In the genomic region with DNA sequence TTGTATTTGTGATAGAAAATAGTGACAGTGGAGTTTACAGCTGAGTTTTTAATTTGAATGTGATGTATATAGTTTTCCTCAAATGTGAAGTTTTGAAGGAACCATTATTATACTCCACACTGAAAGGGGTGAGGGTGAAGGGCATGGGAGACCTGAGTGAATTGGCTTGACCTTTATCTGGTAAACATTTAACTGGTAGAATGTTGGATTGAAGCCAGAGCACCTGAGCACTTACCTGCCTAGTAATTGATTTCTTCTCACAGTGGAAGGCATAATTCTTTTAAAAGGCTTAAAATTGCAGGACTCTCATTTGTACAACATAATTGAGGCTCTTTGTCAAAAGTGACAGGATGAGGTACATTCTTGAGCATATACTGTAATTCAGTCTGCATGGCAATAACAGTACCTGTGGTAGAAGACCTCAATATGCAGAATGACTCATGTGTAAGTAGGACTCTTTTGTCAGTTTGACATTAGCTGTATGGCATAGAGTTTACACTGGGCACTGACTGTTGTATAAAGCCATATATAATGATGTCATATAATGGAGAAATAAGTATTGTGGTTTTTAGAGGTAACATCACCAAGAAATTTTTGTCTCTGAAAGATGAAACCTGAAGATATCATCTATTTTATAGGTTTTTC, we compare ENCODE assay signal across 11 cellular contexts.
DNase-seq lines count a peak whose midpoint lies in the region; ATAC-seq, FAIRE-seq and TF ChIP-seq lines count a peak whose summit lies in the region.
"Had no signal": no experiment of that assay in that cellular context is flagged by ENCODE, and none has a peak within 500 bp of the region (broad histone marks: within the 10 kb centered on the region; RNA-seq: fewer than 3 reads in every experiment).

No MANE protein-coding gene starts in this region.

- DNase-seq in bronchial epithelial cell (ENCODE audit: low read depth) (peak; percentile 29), mesenteric fat pad (ENCODE audit: low spot score) (no peak), frontal cortex (ENCODE audit: low spot score in 2 of 2) (no peak)
- no peak for DNase-seq in activated CD4-positive, alpha-beta T cell treated with anti-CD3 and anti-CD28 coated beads for 1 hour
- no peak for DNase-seq in activated CD4-positive, alpha-beta T cell treated with anti-CD3 and anti-CD28 coated beads, Interleukin-2, amount 50 U/mL, for 4 hours
- DNase-seq: colonic mucosa had no signal

- H3K9me3 ChIP-seq in HEK293 (ENCODE audit: control insufficient read depth, insufficient read depth, low read depth, low read length): no peaks in the 10 kb centered on the region
- H3K9me3 ChIP-seq: colonic mucosa, thoracic aorta had no signal

- no peak overlapping the region for H3K27ac ChIP-seq in HEK293 (ENCODE audit: extremely low read depth, low read depth, low read length)
- H3K27ac ChIP-seq: colonic mucosa, thoracic aorta had no signal

- 0 out of 2 replicates have a peak, but pooled peaks cover 4% of the 10 kb centered on the region for H3K4me1 ChIP-seq in HEK293 (ENCODE audit: control insufficient read depth, insufficient read depth, low read length)
- H3K4me1 ChIP-seq: colonic mucosa had no signal

- ATAC-seq in GM18519 (IDR thresholded peaks at IDR 0.05; ENCODE audit: low FRiP score, unreplicated experiment) (peak; percentile 94), HG03558 (IDR thresholded peaks at IDR 0.05; ENCODE audit: extremely low read depth, unreplicated experiment) (peak; percentile 91)
- ATAC-seq: GM23338 had no signal

- H3K4me3 ChIP-seq in HEK293 (ENCODE audit: low read depth, low read length) (no peak overlapping the region), bronchial epithelial cell (ENCODE audit: low read depth, low read length) (no peak overlapping the region)
- H3K4me3 ChIP-seq: colonic mucosa, GM23338, thoracic aorta had no signal

- H3K27me3 ChIP-seq in bronchial epithelial cell (ENCODE audit: control insufficient read depth, insufficient read depth, low read length): no peaks in the 10 kb centered on the region
- H3K27me3 ChIP-seq: colonic mucosa had no signal

- POLR2A ChIA-PET in HEK293 (lab: Yijun Ruan, JAX): interaction anchor here (0.6 kb wide), 1 partner anchor 316 kb away, joined by 4 read pairs; no protein-coding TSS in a partner anchor

- CTCF ChIA-PET in HEK293 (lab: Yijun Ruan, JAX): no interaction called here

- H3K36me3 ChIP-seq in HEK293 (ENCODE audit: control insufficient read depth in 2 of 2, insufficient read depth in 1 of 2, low read length in 2 of 2) (no peaks in the 10 kb centered on the region), bronchial epithelial cell (ENCODE audit: control insufficient read depth, insufficient read depth, low read length) (no peaks in the 10 kb centered on the region)
- H3K36me3 ChIP-seq: colonic mucosa, thoracic aorta had no signal

- peak; percentile 13 for FAIRE-seq in bronchial epithelial cell (lab: Jason Lieb, UNC)
- FAIRE-seq in frontal cortex (lab: Jason Lieb, UNC): no peak

- no peak for TF ChIP-seq CTCF in HEK293 (tag by site-specific recombination; IDR thresholded peaks at IDR 0.05)
- no peak for TF ChIP-seq CTCF in bronchial epithelial cell (IDR thresholded peaks at IDR 0.05; ENCODE audit: insufficient read depth, low read length, severe bottlenecking)

TF ChIP-seq in HEK293, 187 proteins besides CTCF, POLR2A, EP300 and RAD21 (continues in another document):
- TF ChIP-seq ZNF48 (tag by site-specific recombination; IDR thresholded peaks at IDR 0.05) (no peak), ZNF416 (tag by site-specific recombination; IDR thresholded peaks at IDR 0.05) (no peak), ZNF660 (tag by site-specific recombination; IDR thresholded peaks at IDR 0.05) (no peak), ZNF404 (tag by site-specific recombination; IDR thresholded peaks at IDR 0.05) (no peak), TRIM28 (IDR thresholded peaks at IDR 0.05; ENCODE audit: borderline replicate concordance, low read length) (no peak), ZNF629 (tag by site-specific recombination; IDR thresholded peaks at IDR 0.05) (peak; percentile 51), YY1 (tag by site-specific recombination; IDR thresholded peaks at IDR 0.05) (no peak), RBAK (tag by site-specific recombination; IDR thresholded peaks at IDR 0.05) (peak; percentile 80; the same call in 1 of the 2 replicates), ZNF571 (tag by site-specific recombination; IDR thresholded peaks at IDR 0.05) (no peak), ZNF366 (tag by site-specific recombination; conservative IDR thresholded peaks at IDR 0.05) (0 out of 2 replicates have a peak, but pooled peaks have one; percentile 25), ZNF544 (tag by site-specific recombination; IDR thresholded peaks at IDR 0.05) (no peak), ZNF354C (tag by site-specific recombination; IDR thresholded peaks at IDR 0.05; ENCODE audit: borderline replicate concordance, low read depth) (no peak), ZNF792 (tag by site-specific recombination; IDR thresholded peaks at IDR 0.05) (no peak), GLIS1 (tag by site-specific recombination; IDR thresholded peaks at IDR 0.05) (no peak), KLF8 (tag by site-specific recombination; IDR thresholded peaks at IDR 0.05) (peak; percentile 45; the same call in 1 of the 2 replicates), GLIS2 (tag by site-specific recombination; IDR thresholded peaks at IDR 0.05) (no peak)
- TF ChIP-seq, protein P1, sequence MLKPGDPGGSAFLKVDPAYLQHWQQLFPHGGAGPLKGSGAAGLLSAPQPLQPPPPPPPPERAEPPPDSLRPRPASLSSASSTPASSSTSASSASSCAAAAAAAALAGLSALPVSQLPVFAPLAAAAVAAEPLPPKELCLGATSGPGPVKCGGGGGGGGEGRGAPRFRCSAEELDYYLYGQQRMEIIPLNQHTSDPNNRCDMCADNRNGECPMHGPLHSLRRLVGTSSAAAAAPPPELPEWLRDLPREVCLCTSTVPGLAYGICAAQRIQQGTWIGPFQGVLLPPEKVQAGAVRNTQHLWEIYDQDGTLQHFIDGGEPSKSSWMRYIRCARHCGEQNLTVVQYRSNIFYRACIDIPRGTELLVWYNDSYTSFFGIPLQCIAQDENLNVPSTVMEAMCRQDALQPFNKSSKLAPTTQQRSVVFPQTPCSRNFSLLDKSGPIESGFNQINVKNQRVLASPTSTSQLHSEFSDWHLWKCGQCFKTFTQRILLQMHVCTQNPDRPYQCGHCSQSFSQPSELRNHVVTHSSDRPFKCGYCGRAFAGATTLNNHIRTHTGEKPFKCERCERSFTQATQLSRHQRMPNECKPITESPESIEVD (tag by site-specific recombination; IDR thresholded peaks at IDR 0.05): 0 out of 2 replicates have a peak, but pooled peaks have one; percentile 46
- TF ChIP-seq, protein P2, sequence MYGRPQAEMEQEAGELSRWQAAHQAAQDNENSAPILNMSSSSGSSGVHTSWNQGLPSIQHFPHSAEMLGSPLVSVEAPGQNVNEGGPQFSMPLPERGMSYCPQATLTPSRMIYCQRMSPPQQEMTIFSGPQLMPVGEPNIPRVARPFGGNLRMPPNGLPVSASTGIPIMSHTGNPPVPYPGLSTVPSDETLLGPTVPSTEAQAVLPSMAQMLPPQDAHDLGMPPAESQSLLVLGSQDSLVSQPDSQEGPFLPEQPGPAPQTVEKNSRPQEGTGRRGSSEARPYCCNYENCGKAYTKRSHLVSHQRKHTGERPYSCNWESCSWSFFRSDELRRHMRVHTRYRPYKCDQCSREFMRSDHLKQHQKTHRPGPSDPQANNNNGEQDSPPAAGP (tag by site-specific recombination; IDR thresholded peaks at IDR 0.05): no peak
- TF ChIP-seq, protein P3, sequence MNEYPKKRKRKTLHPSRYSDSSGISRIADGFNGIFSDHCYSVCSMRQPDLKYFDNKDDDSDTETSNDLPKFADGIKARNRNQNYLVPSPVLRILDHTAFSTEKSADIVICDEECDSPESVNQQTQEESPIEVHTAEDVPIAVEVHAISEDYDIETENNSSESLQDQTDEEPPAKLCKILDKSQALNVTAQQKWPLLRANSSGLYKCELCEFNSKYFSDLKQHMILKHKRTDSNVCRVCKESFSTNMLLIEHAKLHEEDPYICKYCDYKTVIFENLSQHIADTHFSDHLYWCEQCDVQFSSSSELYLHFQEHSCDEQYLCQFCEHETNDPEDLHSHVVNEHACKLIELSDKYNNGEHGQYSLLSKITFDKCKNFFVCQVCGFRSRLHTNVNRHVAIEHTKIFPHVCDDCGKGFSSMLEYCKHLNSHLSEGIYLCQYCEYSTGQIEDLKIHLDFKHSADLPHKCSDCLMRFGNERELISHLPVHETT (tag by site-specific recombination; IDR thresholded peaks at IDR 0.05): no peak
- TF ChIP-seq, protein P4, sequence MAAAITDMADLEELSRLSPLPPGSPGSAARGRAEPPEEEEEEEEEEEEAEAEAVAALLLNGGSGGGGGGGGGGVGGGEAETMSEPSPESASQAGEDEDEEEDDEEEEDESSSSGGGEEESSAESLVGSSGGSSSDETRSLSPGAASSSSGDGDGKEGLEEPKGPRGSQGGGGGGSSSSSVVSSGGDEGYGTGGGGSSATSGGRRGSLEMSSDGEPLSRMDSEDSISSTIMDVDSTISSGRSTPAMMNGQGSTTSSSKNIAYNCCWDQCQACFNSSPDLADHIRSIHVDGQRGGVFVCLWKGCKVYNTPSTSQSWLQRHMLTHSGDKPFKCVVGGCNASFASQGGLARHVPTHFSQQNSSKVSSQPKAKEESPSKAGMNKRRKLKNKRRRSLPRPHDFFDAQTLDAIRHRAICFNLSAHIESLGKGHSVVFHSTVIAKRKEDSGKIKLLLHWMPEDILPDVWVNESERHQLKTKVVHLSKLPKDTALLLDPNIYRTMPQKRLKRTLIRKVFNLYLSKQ (tag by site-specific recombination; IDR thresholded peaks at IDR 0.05; ENCODE audit: borderline replicate concordance): no peak
- TF ChIP-seq, protein P5, sequence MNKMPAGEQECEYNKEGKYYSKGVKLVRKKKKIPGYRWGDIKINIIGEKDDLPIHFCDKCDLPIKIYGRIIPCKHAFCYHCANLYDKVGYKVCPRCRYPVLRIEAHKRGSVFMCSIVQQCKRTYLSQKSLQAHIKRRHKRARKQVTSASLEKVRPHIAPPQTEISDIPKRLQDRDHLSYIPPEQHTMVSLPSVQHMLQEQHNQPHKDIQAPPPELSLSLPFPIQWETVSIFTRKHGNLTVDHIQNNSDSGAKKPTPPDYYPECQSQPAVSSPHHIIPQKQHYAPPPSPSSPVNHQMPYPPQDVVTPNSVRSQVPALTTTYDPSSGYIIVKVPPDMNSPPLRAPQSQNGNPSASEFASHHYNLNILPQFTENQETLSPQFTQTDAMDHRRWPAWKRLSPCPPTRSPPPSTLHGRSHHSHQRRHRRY (tag by site-specific recombination; IDR thresholded peaks at IDR 0.05): no peak
